ENCODE assay signal across 29 cellular contexts in genomic region chr13:102466836-102467235, GRCh38.
"Had no signal": no experiment of that assay in that cellular context is flagged by ENCODE, and none has a peak within 500 bp of the region (broad histone marks: within the 10 kb centered on the region; RNA-seq: fewer than 3 reads in every experiment).

No MANE protein-coding gene starts in this region.

- H3K4me1 ChIP-seq: adrenal gland, breast epithelium, colonic mucosa, esophagus squamous epithelium had no signal

- H3K4me3 ChIP-seq: adrenal gland, breast epithelium, cardiac muscle cell, colonic mucosa, esophagus squamous epithelium had no signal

- H3K9me3 ChIP-seq: adrenal gland, breast epithelium, colonic mucosa, esophagus squamous epithelium had no signal

- DNase-seq: activated CD4-positive, alpha-beta memory T cell treated with anti-CD3 and anti-CD28 coated beads for 36 hours; activated CD4-positive, alpha-beta T cell treated with anti-CD3 and anti-CD28 coated beads for 36 hours; activated CD4-positive, alpha-beta T cell treated with anti-CD3 and anti-CD28 coated beads, Interleukin-2, amount 10 ng/mL, durations not matched to agents 24 days and 14 days; activated CD4-positive, CD25-positive, alpha-beta regulatory T cell; activated CD4-positive, CD25-positive, alpha-beta regulatory T cell treated with anti-CD3 and anti-CD28 coated beads, Interleukin-2, amount 50 U/mL, for 72 hours; activated CD8-positive, alpha-beta memory T cell treated with anti-CD3 and anti-CD28 coated beads, Interleukin-2, amount 10 ng/mL, durations not matched to agents 7 days and 5 days; activated CD8-positive, alpha-beta memory T cell treated with anti-CD3 and anti-CD28 coated beads, Interleukin-2, amount 50 U/mL, for 4 hours; activated CD8-positive, alpha-beta T cell treated with anti-CD3 and anti-CD28 coated beads, Interleukin-2, amount 10 ng/mL, durations not matched to agents 7 days and 5 days; activated effector memory CD4-positive, alpha-beta T cell treated with anti-CD3 and anti-CD28 coated beads, Interleukin-2, amount 50 U/mL, for 16 hours; activated naive CD4-positive, alpha-beta T cell treated with anti-CD3 and anti-CD28 coated beads for 36 hours; activated naive CD8-positive, alpha-beta T cell treated with anti-CD3 and anti-CD28 coated beads for 36 hours; activated naive CD8-positive, alpha-beta T cell treated with anti-CD3 and anti-CD28 coated beads, Interleukin-2, amount 50 U/mL, for 24 hours; activated T-cell treated with anti-CD3 and anti-CD28 coated beads, Interleukin-2, amount 50 U/mL, for 1 hour; activated T-cell treated with anti-CD3 and anti-CD28 coated beads, Interleukin-2, amount 50 U/mL, for 48 hours; adrenal gland; amygdala; aorta; central memory CD4-positive, alpha-beta T cell; cerebellar nuclear complex; colonic mucosa; effector CD8-positive, alpha-beta T cell; esophagus squamous epithelium; head of caudate nucleus; T-helper 1 cell; T-helper 17 cell; T1000 had no signal

- H3K36me3 ChIP-seq: adrenal gland, breast epithelium, cardiac muscle cell, colonic mucosa, esophagus squamous epithelium had no signal

- H3K27ac ChIP-seq: adrenal gland, breast epithelium, cardiac muscle cell, colonic mucosa, epithelial cell of prostate, esophagus squamous epithelium had no signal

- ATAC-seq: activated CD4-positive, alpha-beta T cell treated with anti-CD3 and anti-CD28 coated beads for 36 hours; activated CD8-positive, alpha-beta memory T cell treated with anti-CD3 and anti-CD28 coated beads, Interleukin-2, amount 10 ng/mL, durations not matched to agents 7 days and 5 days; activated CD8-positive, alpha-beta T cell treated with anti-CD3 and anti-CD28 coated beads, Interleukin-2, amount 10 ng/mL, durations not matched to agents 7 days and 5 days; activated naive CD8-positive, alpha-beta T cell treated with anti-CD3 and anti-CD28 coated beads, Interleukin-2, amount 50 U/mL, for 24 hours; T-helper 17 cell had no signal

- H3K27me3 ChIP-seq: adrenal gland, breast epithelium, cardiac muscle cell, colonic mucosa, esophagus squamous epithelium had no signal
